ENCODE assay signal across 7 cellular contexts in the genomic region with DNA sequence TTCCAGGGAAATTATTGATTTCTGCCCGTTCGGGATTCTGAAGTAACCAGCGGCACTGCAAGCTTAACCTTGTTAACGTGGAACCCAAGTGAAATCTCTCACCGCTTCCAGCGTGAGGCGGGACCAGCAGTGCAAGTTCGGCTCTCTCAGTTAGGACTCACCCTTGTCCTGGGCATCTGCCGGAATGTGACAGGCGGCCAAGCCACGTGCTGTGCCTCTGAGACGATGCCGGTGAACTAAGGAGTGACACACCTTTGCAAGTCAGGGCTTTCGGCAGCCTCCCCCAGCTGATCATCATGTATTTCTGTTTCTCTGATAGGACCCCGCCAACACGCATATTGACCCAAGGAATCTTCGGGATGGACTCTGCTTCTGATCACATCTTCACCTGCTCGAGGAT.
"Had no signal": no experiment of that assay in that cellular context is flagged by ENCODE, and none has a peak within 500 bp of the region (broad histone marks: within the 10 kb centered on the region; RNA-seq: fewer than 3 reads in every experiment).

No MANE protein-coding gene starts in this region.

- ATAC-seq: HepG2 had no signal

- DNase-seq: GM23248, H7, HCEC 1CT, KBM-7 had no signal

- H3K4me1 Mint-ChIP-seq: IgD-negative memory B cell had no signal

- H3K27ac Mint-ChIP-seq: IgD-negative memory B cell had no signal

- H3K9ac ChIP-seq: GM23248 had no signal

- H3K4me3 ChIP-seq: GM23248 had no signal

- H3K36me3 Mint-ChIP-seq: IgD-negative memory B cell had no signal

- H3K27me3 Mint-ChIP-seq: IgD-negative memory B cell had no signal

- H2AFZ ChIP-seq: GM23248 had no signal

- H3K4me3 Mint-ChIP-seq: IgD-negative memory B cell had no signal

- FAIRE-seq: HepG2 had no signal

- H3K27ac ChIP-seq: GM23248, HL-60 had no signal
